In the genomic region with DNA sequence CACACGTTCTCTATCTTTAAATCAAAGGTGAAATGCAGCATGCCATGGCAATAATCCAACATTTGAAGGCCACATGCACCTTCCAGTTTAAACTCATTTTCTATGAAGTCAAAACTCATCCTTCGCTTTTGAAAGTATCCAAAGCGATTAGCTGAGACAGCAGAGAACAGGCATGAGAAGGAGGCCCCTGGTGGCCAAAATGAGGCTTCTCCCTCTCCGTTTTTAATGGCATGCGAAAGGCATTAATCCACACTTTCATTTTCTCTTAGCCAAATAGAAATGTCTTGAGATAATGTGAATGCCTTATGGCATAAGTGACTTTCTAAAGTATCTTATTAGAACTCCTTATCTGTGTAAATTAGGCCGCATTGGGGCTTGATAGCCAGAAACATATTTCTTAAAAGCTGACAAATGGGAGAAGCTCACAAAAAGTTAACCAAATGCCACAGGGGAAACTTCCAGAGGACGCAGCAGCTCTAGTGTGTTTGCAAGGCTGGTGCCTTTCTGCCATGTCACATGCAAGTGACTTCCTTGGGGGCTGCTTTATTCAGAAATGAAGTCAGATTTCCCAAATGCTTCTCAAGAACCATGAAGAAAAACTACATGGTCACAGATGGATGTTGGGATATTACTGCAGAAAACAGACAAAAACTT, we compare ENCODE assay signal across 8 cellular contexts.
DNase-seq lines count a peak whose midpoint lies in the region; ATAC-seq and TF ChIP-seq lines count a peak whose summit lies in the region.

No MANE protein-coding gene starts in this region.

- H3K4me3 ChIP-seq in fibroblast of villous mesenchyme (ENCODE audit: low read depth, low read length), result peak overlapping the region; percentile 11

- H3K36me3 Mint-ChIP-seq in activated naive CD8-positive, alpha-beta T cell treated with anti-CD3 and anti-CD28 coated beads, Interleukin-2, amount 50 U/mL, for 24 hours (ENCODE audit: low read depth), result no peaks in the 10 kb centered on the region

- H3K4me1 Mint-ChIP-seq in activated naive CD8-positive, alpha-beta T cell treated with anti-CD3 and anti-CD28 coated beads, Interleukin-2, amount 50 U/mL, for 24 hours, result no peaks in the 10 kb centered on the region

- H3K9me3 Mint-ChIP-seq in activated naive CD8-positive, alpha-beta T cell treated with anti-CD3 and anti-CD28 coated beads, Interleukin-2, amount 50 U/mL, for 24 hours, result no peaks in the 10 kb centered on the region

- peak; percentile 53 for TF ChIP-seq CTCF in fibroblast of villous mesenchyme (IDR thresholded peaks at IDR 0.05; ENCODE audit: insufficient read depth, low read depth, low read length)

- no peaks in the 10 kb centered on the region for H3K27me3 Mint-ChIP-seq in activated naive CD8-positive, alpha-beta T cell treated with anti-CD3 and anti-CD28 coated beads, Interleukin-2, amount 50 U/mL, for 24 hours

- DNase-seq in NCI-H748 (lab: John Stamatoyannopoulos, UW; ENCODE audit: unreplicated experiment) (peak; percentile 31), NCI-H748 treated with DMSO at 0.1 percent for 48 hours (lab: John Stamatoyannopoulos, UW) (no peak), NOMO-1 (lab: John Stamatoyannopoulos, UW; ENCODE audit: unreplicated experiment in 2 of 2) (peak; percentile 53 to 72), fibroblast of villous mesenchyme (ENCODE audit: low read depth) (peak; percentile 34), smooth muscle cell of the brain vasculature (ENCODE audit: low read depth, low spot score) (peak; percentile 1)
- DNase-seq in activated naive CD8-positive, alpha-beta T cell treated with anti-CD3 and anti-CD28 coated beads, Interleukin-2, amount 50 U/mL, for 24 hours, result no peak

- ATAC-seq in activated naive CD8-positive, alpha-beta T cell treated with anti-CD3 and anti-CD28 coated beads, Interleukin-2, amount 50 U/mL, for 24 hours, result no peak
- no peak for ATAC-seq in HG03039 (IDR thresholded peaks at IDR 0.05; ENCODE audit: unreplicated experiment)
- ATAC-seq in GM18909 (IDR thresholded peaks at IDR 0.05; ENCODE audit: poor library complexity, unreplicated experiment), result no peak

- H3K27ac Mint-ChIP-seq in activated naive CD8-positive, alpha-beta T cell treated with anti-CD3 and anti-CD28 coated beads, Interleukin-2, amount 50 U/mL, for 24 hours, result no peak overlapping the region

- no peak overlapping the region for H3K4me3 Mint-ChIP-seq in activated naive CD8-positive, alpha-beta T cell treated with anti-CD3 and anti-CD28 coated beads, Interleukin-2, amount 50 U/mL, for 24 hours

Comparison
In these comparisons a context has a peak if more than half of its experiments do, and no peak if none do; other contexts are left out.
1. DNase-seq: peak in NCI-H748 (single experiment), NOMO-1 (2 of 2), fibroblast of villous mesenchyme (single experiment) and smooth muscle cell of the brain vasculature (single experiment); none in NCI-H748 treated with DMSO at 0.1 percent for 48 hours (single experiment) and activated naive CD8-positive, alpha-beta T cell treated with anti-CD3 and anti-CD28 coated beads, Interleukin-2, amount 50 U/mL, for 24 hours (single experiment).